ENCODE assay signal across 1 cellular context in genomic region chr9:92669890-92670708, GRCh38.
TF ChIP-seq lines count a peak whose summit lies in the region.

A gene with protein sequence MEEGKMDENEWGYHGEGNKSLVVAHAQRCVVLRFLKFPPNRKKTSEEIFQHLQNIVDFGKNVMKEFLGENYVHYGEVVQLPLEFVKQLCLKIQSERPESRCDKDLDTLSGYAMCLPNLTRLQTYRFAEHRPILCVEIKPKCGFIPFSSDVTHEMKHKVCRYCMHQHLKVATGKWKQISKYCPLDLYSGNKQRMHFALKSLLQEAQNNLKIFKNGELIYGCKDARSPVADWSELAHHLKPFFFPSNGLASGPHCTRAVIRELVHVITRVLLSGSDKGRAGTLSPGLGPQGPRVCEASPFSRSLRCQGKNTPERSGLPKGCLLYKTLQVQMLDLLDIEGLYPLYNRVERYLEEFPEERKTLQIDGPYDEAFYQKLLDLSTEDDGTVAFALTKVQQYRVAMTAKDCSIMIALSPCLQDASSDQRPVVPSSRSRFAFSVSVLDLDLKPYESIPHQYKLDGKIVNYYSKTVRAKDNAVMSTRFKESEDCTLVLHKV (minus strand): TSS chr9:92670131. CDS start chr9:92669988, 143 bp downstream.

TF ChIP-seq in K562, 482 proteins besides CTCF, POLR2A, EP300 and RAD21 (continued from another document and continues in another):
- TF ChIP-seq, protein P1, sequence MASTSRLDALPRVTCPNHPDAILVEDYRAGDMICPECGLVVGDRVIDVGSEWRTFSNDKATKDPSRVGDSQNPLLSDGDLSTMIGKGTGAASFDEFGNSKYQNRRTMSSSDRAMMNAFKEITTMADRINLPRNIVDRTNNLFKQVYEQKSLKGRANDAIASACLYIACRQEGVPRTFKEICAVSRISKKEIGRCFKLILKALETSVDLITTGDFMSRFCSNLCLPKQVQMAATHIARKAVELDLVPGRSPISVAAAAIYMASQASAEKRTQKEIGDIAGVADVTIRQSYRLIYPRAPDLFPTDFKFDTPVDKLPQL (IDR thresholded peaks at IDR 0.05; ENCODE audit: extremely low read depth, insufficient read length) = no peak
- peak; percentile 43; the same call in 1 of the 2 replicates for TF ChIP-seq SMARCA5 (IDR thresholded peaks at IDR 0.05)
- TF ChIP-seq CBFA2T3 (IDR thresholded peaks at IDR 0.05) = no peak
- TF ChIP-seq SIN3B (IDR thresholded peaks at IDR 0.05; ENCODE audit: low read depth) = peak; percentile 72; the same call in 1 of the 2 replicates
- no peak for TF ChIP-seq ZKSCAN8 (CRISPR knock-in tag; IDR thresholded peaks at IDR 0.05)
- no peak for TF ChIP-seq IFI16 (CRISPR knock-in tag; IDR thresholded peaks at IDR 0.05)
- TF ChIP-seq GABPA (tag; conservative IDR thresholded peaks at IDR 0.05; ENCODE audit: low read depth) = peak; percentile 99
- TF ChIP-seq, protein P2, sequence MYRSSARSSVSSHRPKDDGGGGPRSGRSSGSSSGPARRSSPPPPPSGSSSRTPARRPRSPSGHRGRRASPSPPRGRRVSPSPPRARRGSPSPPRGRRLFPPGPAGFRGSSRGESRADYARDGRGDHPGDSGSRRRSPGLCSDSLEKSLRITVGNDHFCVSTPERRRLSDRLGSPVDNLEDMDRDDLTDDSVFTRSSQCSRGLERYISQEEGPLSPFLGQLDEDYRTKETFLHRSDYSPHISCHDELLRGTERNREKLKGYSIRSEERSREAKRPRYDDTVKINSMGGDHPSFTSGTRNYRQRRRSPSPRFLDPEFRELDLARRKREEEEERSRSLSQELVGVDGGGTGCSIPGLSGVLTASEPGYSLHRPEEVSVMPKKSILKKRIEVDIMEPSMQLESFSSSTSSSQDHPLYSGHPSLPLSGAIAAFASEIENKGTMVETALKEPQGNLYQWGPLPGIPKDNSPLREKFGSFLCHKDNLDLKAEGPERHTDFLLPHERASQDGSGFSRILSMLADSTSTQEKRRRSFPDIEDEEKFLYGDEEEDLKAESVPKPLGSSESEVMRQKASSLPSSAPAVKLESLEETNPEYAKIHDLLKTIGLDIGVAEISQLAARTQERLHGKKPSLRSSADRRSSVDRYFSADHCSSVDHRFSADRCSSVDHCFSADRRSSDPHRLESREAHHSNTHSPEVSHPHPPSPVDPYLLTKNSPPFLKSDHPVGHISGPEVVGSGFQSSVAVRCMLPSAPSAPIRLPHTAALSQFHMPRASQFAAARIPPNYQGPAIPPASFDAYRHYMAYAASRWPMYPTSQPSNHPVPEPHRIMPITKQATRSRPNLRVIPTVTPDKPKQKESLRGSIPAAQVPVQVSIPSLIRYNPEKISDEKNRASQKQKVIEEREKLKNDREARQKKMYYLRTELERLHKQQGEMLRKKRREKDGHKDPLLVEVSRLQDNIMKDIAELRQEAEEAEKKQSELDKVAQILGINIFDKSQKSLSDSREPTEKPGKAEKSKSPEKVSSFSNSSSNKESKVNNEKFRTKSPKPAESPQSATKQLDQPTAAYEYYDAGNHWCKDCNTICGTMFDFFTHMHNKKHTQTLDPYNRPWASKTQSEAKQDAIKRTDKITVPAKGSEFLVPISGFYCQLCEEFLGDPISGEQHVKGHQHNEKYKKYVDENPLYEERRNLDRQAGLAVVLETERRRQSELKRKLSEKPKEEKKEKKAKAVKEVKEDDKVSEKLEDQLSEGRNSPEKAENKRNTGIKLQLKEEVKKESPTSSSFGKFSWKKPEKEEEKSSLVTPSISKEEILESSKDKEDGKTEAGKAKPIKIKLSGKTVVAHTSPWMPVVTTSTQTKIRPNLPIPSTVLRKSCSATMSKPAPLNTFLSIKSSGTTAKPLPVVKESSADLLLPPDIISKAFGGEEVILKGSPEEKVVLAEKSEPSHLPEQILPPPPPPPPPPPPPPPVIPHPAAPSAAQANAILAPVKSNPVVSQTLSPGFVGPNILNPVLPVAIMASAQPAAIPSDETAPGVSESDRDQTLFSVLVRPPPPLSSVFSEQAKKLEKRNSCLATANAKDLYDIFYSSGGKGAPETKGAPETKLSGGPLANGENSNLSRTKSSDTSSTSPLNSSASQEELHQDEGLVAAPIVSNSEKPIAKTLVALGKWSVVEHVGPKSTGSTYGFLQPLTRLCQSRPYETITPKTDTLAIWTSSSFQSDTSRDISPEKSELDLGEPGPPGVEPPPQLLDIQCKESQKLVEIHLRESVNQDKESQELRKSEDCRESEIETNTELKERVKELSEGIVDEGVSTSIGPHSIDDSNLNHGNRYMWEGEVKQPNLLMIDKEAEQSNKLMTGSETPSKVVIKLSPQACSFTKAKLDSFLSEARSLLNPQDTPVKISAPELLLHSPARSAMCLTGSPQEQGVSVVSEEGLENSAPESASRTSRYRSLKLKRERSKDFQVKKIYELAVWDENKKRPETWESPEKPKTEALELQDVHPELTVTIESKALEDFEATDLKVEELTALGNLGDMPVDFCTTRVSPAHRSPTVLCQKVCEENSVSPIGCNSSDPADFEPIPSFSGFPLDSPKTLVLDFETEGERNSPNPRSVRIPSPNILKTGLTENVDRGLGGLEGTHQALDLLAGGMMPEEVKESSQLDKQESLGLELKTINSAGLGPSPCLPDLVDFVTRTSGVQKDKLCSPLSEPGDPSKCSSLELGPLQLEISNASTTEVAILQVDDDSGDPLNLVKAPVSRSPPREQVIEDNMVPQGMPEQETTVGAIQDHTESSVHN (IDR thresholded peaks at IDR 0.05; ENCODE audit: borderline replicate concordance in 1 of 2, low read depth in 1 of 2) = no peak
- peak in 1 of 2 experiments; percentile 49; a peak in 1 of 4 replicates for TF ChIP-seq SRF (CRISPR knock-in tag; IDR thresholded peaks at IDR 0.05)
- peak; percentile 52; the same call in 1 of the 2 replicates for TF ChIP-seq TAF7 (tag; IDR thresholded peaks at IDR 0.05)
- TF ChIP-seq JUND (IDR thresholded peaks at IDR 0.05; ENCODE audit: borderline replicate concordance, low read depth, low read length) = peak; percentile 78
- TF ChIP-seq JUND (tag; IDR thresholded peaks at IDR 0.05; ENCODE audit: borderline replicate concordance, low read depth, low read length) = peak; percentile 38; the same call in 1 of the 3 replicates
- peak; percentile 29; the same call in 1 of the 2 replicates for TF ChIP-seq ZNF384 (IDR thresholded peaks at IDR 0.05; ENCODE audit: low read depth, low read length)
- no peak for TF ChIP-seq NUFIP1 (IDR thresholded peaks at IDR 0.05; ENCODE audit: partially characterized antibody)
- peak; percentile 73 for TF ChIP-seq FOSL1 (tag; conservative IDR thresholded peaks at IDR 0.05)
- peak; percentile 96 for TF ChIP-seq ELF2 (CRISPR knock-in tag; IDR thresholded peaks at IDR 0.05)
- 0 out of 2 replicates have a peak, but pooled peaks have one; percentile 66 for TF ChIP-seq CAMTA2 (CRISPR knock-in tag; conservative IDR thresholded peaks at IDR 0.05)
- peak; percentile 13 to 19; a peak in 1 of 4 replicates for TF ChIP-seq MLLT1 (IDR thresholded peaks at IDR 0.05)
- no peak for TF ChIP-seq RFX5 (IDR thresholded peaks at IDR 0.05; ENCODE audit: low read depth, low read length)
- no peak for TF ChIP-seq LARP7 (IDR thresholded peaks at IDR 0.05)
- TF ChIP-seq KLF13 (tag; IDR thresholded peaks at IDR 0.05; ENCODE audit: borderline replicate concordance, low read depth) = peak; percentile 51; the same call in 1 of the 2 replicates
- TF ChIP-seq ATF7 (IDR thresholded peaks at IDR 0.05) = peak; percentile 87
- no peak for TF ChIP-seq KLF10 (CRISPR knock-in tag; IDR thresholded peaks at IDR 0.05)
- peak in 1 of 2 experiments; percentile 65; a peak in 1 of 4 replicates for TF ChIP-seq ETV6 (IDR thresholded peaks at IDR 0.05; ENCODE audit: borderline replicate concordance in 1 of 2, low read depth in 2 of 2, low read length in 1 of 2)
- no peak for TF ChIP-seq ETV6 (CRISPR knock-in tag; IDR thresholded peaks at IDR 0.05; ENCODE audit: borderline replicate concordance)
- TF ChIP-seq ZNF77 (CRISPR knock-in tag; IDR thresholded peaks at IDR 0.05) = no peak
- TF ChIP-seq, protein P3, sequence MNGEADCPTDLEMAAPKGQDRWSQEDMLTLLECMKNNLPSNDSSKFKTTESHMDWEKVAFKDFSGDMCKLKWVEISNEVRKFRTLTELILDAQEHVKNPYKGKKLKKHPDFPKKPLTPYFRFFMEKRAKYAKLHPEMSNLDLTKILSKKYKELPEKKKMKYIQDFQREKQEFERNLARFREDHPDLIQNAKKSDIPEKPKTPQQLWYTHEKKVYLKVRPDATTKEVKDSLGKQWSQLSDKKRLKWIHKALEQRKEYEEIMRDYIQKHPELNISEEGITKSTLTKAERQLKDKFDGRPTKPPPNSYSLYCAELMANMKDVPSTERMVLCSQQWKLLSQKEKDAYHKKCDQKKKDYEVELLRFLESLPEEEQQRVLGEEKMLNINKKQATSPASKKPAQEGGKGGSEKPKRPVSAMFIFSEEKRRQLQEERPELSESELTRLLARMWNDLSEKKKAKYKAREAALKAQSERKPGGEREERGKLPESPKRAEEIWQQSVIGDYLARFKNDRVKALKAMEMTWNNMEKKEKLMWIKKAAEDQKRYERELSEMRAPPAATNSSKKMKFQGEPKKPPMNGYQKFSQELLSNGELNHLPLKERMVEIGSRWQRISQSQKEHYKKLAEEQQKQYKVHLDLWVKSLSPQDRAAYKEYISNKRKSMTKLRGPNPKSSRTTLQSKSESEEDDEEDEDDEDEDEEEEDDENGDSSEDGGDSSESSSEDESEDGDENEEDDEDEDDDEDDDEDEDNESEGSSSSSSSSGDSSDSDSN (IDR thresholded peaks at IDR 0.05; ENCODE audit: borderline replicate concordance in 1 of 2, low read depth in 2 of 2, low read length in 2 of 2) = peak; percentile 96 to 98
- TF ChIP-seq ZBTB26 (CRISPR knock-in tag; IDR thresholded peaks at IDR 0.05) = no peak
- TF ChIP-seq, protein P4, sequence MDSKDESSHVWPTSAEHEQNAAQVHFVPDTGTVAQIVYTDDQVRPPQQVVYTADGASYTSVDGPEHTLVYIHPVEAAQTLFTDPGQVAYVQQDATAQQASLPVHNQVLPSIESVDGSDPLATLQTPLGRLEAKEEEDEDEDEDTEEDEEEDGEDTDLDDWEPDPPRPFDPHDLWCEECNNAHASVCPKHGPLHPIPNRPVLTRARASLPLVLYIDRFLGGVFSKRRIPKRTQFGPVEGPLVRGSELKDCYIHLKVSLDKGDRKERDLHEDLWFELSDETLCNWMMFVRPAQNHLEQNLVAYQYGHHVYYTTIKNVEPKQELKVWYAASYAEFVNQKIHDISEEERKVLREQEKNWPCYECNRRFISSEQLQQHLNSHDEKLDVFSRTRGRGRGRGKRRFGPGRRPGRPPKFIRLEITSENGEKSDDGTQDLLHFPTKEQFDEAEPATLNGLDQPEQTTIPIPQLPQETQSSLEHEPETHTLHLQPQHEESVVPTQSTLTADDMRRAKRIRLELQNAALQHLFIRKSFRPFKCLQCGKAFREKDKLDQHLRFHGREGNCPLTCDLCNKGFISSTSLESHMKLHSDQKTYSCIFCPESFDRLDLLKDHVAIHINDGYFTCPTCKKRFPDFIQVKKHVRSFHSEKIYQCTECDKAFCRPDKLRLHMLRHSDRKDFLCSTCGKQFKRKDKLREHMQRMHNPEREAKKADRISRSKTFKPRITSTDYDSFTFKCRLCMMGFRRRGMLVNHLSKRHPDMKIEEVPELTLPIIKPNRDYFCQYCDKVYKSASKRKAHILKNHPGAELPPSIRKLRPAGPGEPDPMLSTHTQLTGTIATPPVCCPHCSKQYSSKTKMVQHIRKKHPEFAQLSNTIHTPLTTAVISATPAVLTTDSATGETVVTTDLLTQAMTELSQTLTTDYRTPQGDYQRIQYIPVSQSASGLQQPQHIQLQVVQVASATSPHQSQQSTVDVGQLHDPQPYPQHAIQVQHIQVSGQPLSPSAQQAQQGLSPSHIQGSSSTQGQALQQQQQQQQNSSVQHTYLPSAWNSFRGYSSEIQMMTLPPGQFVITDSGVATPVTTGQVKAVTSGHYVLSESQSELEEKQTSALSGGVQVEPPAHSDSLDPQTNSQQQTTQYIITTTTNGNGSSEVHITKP (IDR thresholded peaks at IDR 0.05; ENCODE audit: partially characterized antibody) = no peak
- TF ChIP-seq HIVEP1 (CRISPR knock-in tag; IDR thresholded peaks at IDR 0.05) = no peak
- no peak for TF ChIP-seq EZH2 (IDR thresholded peaks at IDR 0.05; ENCODE audit: borderline replicate concordance, low read depth, low read length)
- no peak; the same call in 1 of the 2 replicates for TF ChIP-seq POLR2H (tag; IDR thresholded peaks at IDR 0.05; ENCODE audit: low read depth)
- no peak for TF ChIP-seq ZNF3 (CRISPR knock-in tag; IDR thresholded peaks at IDR 0.05)
- peak; percentile 97 for TF ChIP-seq E2F8 (IDR thresholded peaks at IDR 0.05; ENCODE audit: low read depth, partially characterized antibody)
- TF ChIP-seq PURB (CRISPR knock-in tag; IDR thresholded peaks at IDR 0.05; ENCODE audit: low read depth) = no peak
- TF ChIP-seq RBM25 (IDR thresholded peaks at IDR 0.05; ENCODE audit: low read depth, low read length, severe bottlenecking) = no peak
